ENCODE assay signal across 8 cellular contexts in the genomic region with DNA sequence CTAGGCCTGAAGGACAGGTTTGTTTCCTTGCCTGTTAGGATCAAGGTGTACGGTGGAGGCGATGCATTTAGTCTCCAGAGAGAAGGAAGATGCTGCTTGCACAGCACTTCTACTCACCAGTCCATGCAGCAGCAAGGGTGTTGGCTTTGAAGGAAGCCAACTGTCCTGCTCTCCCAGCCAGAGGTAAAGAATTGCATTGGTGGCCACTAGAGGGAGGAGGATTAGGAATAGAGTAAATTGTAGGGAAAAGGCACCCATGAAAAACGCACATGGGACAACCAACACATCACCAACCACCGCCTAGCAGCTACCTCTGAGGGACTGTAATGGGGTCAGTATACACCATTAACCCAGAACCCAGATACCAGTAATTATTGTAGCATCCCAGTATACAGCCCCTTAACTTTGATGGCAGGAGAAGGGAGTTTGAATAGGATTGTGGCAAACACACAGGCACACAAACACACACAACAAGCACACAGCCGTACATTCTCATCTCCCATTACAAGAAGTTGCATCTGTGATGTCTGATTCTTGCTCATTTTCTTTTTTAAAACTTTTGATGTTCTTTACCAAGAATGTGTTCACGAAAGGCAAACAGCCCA.
DNase-seq lines count a peak whose midpoint lies in the region; ATAC-seq, FAIRE-seq and TF ChIP-seq lines count a peak whose summit lies in the region.
"Had no signal": no experiment of that assay in that cellular context is flagged by ENCODE, and none has a peak within 500 bp of the region (broad histone marks: within the 10 kb centered on the region; RNA-seq: fewer than 3 reads in every experiment).

No MANE protein-coding gene starts in this region.

- intact Hi-C loops in psoas muscle (cut with DNase I) = loop anchor here in 1 of 2 donors (10.0 kb wide), 1 partner anchor 261 kb away; no protein-coding TSS in a partner anchor

- no peaks in the 10 kb centered on the region for H3K9me3 ChIP-seq in psoas muscle

- no peaks in the 10 kb centered on the region for H3K36me3 ChIP-seq in psoas muscle (ENCODE audit: insufficient read depth in 1 of 2, low read depth in 1 of 2)

- H3K27me3 ChIP-seq in psoas muscle (ENCODE audit: insufficient read depth in 3 of 3, low read length in 2 of 3) = no peaks in the 10 kb centered on the region

- WGBS in psoas muscle, 3 donors = 80 to 85% (median 80%) methylated on average over 6 of the region's 6 CpGs

- H3K27ac ChIP-seq in psoas muscle = no peak overlapping the region

- H3K4me3 ChIP-seq in epithelial cell of esophagus (ENCODE audit: low read length) (no peak overlapping the region), psoas muscle (no peak overlapping the region)

- TF ChIP-seq CTCF in epithelial cell of esophagus (IDR thresholded peaks at IDR 0.05; ENCODE audit: insufficient read depth, low read depth, low read length, missing control alignments) (peak; percentile 70), psoas muscle (IDR thresholded peaks at IDR 0.05) (peak; percentile 23)

- ATAC-seq in psoas muscle = no peak
- no peak for ATAC-seq in HG03175 (IDR thresholded peaks at IDR 0.05; ENCODE audit: unreplicated experiment)
- ATAC-seq in GM21528 (IDR thresholded peaks at IDR 0.05; ENCODE audit: low FRiP score, unreplicated experiment) = no peak

- no peaks in the 10 kb centered on the region for H3K4me1 ChIP-seq in psoas muscle

- DNase-seq in GM12891 (ENCODE audit: insufficient read length, low spot score) (no peak), NCI-H226 (peak; percentile 24), epithelial cell of esophagus (ENCODE audit: low read depth) (peak; percentile 58), psoas muscle (no peak)
- DNase-seq in NK-92 treated with Interleukin-12 subunit alpha and Interleukin-12 subunit beta, amount 100 ng/mL, for 24 hours (lab: John Stamatoyannopoulos, UW) = no peak
- DNase-seq: stimulated activated CD4-positive, alpha-beta T cell treated with anti-CD3 and anti-CD28 coated beads, Interleukin-2, amount 100 ng/mL, for 24 hours had no signal

- TF ChIP-seq POLR2A in GM12891 (IDR thresholded peaks at IDR 0.05; ENCODE audit: low read depth, low read length) = no peak

- peak; percentile 50 for FAIRE-seq in GM12891 (lab: Jason Lieb, UNC)

TF ChIP-seq in GM12891, 5 proteins besides CTCF, POLR2A, EP300 and RAD21:
- TF ChIP-seq POLR2AphosphoS5 (IDR thresholded peaks at IDR 0.05; ENCODE audit: low read depth, low read length) = no peak
- no peak for TF ChIP-seq PAX5 (IDR thresholded peaks at IDR 0.05; ENCODE audit: insufficient read depth, low read length, severe bottlenecking)
- no peak for TF ChIP-seq POU2F2 (IDR thresholded peaks at IDR 0.05; ENCODE audit: low read depth, low read length)
- no peak for TF ChIP-seq TAF1 (IDR thresholded peaks at IDR 0.05; ENCODE audit: low read depth, low read length)
- TF ChIP-seq SPI1 (IDR thresholded peaks at IDR 0.05; ENCODE audit: low read depth, low read length) = no peak
TF ChIP-seq in GM12891: peak in this region for 0.

Comparison
In these comparisons a context has a peak if more than half of its experiments do, and no peak if none do; other contexts are left out.
1. DNase-seq: peak in NCI-H226 (single experiment) and epithelial cell of esophagus (single experiment); none in GM12891 (single experiment), psoas muscle (0 of 2) and NK-92 treated with Interleukin-12 subunit alpha and Interleukin-12 subunit beta, amount 100 ng/mL, for 24 hours (single experiment).